In genomic region chr3:167228135-167228534, GRCh38 we compare ENCODE assay signal across 17 cellular contexts.
A peak's percentile ranks its signal among the peaks of the same experiment; 100 is the strongest.
DNase-seq lines count a peak whose midpoint lies in the region; ATAC-seq and TF ChIP-seq lines count a peak whose summit lies in the region.
"Had no signal": no experiment of that assay in that cellular context is flagged by ENCODE, and none has a peak within 500 bp of the region (broad histone marks: within the 10 kb centered on the region; RNA-seq: fewer than 3 reads in every experiment).

No MANE protein-coding gene starts in this region.

- WGBS in smooth muscle cell (ENCODE audit: low lambda C conversion rate) = 9% methylated on average over 3 of the region's 3 CpGs

- no peaks in the 10 kb centered on the region for H4K20me1 ChIP-seq in PC-3 (ENCODE audit: low read length)
- no peaks in the 10 kb centered on the region for H4K20me1 ChIP-seq in smooth muscle cell (ENCODE audit: low read depth)
- H4K20me1 ChIP-seq in Karpas-422 (ENCODE audit: insufficient read depth, low read depth, low read length) = no peaks in the 10 kb centered on the region

- no TSS peak for BruUV-seq in PC-3 (replicated peaks; lab: Mats Ljungman, UMichigan)

- H2AFZ ChIP-seq in PC-3 (ENCODE audit: low read length) (peak overlapping the region; percentile 23), smooth muscle cell (ENCODE audit: low read depth) (no peak overlapping the region), Karpas-422 (ENCODE audit: low read length) (no peak overlapping the region)

- POLR2A ChIA-PET in PC-3 (lab: Charles Lee; ENCODE audit: unreplicated experiment) = no interaction called here

- intact Hi-C loops in PC-3 (cut with micrococcal nuclease) = no loop called here

- H3K27ac ChIP-seq in PC-3 (ENCODE audit: low read length) (peak overlapping the region; percentile 26), smooth muscle cell (ENCODE audit: low read depth) (no peak overlapping the region), Karpas-422 (ENCODE audit: low read length) (no peak overlapping the region)
- H3K27ac ChIP-seq: brain microvascular endothelial cell, esophagus squamous epithelium, skin epidermis, tibial nerve had no signal

- H3K36me3 ChIP-seq in PC-3 (ENCODE audit: low read depth, low read length) (no peaks in the 10 kb centered on the region), smooth muscle cell (ENCODE audit: low read depth) (no peaks in the 10 kb centered on the region), Karpas-422 (ENCODE audit: insufficient read depth, low read length) (no peaks in the 10 kb centered on the region)
- H3K36me3 ChIP-seq: brain microvascular endothelial cell, esophagus squamous epithelium, tibial nerve had no signal

- H3K4me3 ChIP-seq in PC-3 (ENCODE audit: low read length) (no peak overlapping the region), choroid plexus epithelial cell (ENCODE audit: low read depth, low read length) (no peak overlapping the region), smooth muscle cell (no peak overlapping the region), Karpas-422 (ENCODE audit: low read length) (no peak overlapping the region)
- H3K4me3 ChIP-seq: esophagus squamous epithelium, skin epidermis, tibial nerve had no signal

- ATAC-seq in PC-3 = peak; percentile 97
- no peak for ATAC-seq in HG03045 (IDR thresholded peaks at IDR 0.05; ENCODE audit: unreplicated experiment)

- H3K4me2 ChIP-seq in PC-3 (ENCODE audit: low read length) = peak overlapping the region; percentile 30
- H3K4me2 ChIP-seq in smooth muscle cell = peak overlapping the region; percentile 49
- no peak overlapping the region for H3K4me2 ChIP-seq in Karpas-422 (ENCODE audit: low read depth, low read length, poor library complexity, severe bottlenecking)

- no peaks in the 10 kb centered on the region for H3K79me2 ChIP-seq in PC-3 (ENCODE audit: low read length)
- H3K79me2 ChIP-seq in smooth muscle cell (ENCODE audit: low read depth) = no peaks in the 10 kb centered on the region
- H3K79me2 ChIP-seq in Karpas-422 (ENCODE audit: low read length) = no peaks in the 10 kb centered on the region

- TF ChIP-seq CTCF in PC-3 (conservative IDR thresholded peaks at IDR 0.05; ENCODE audit: low read depth, low read length) = no peak
- no peak for TF ChIP-seq CTCF in choroid plexus epithelial cell (conservative IDR thresholded peaks at IDR 0.05; ENCODE audit: low read depth, low read length)
- no peak for TF ChIP-seq CTCF in smooth muscle cell (IDR thresholded peaks at IDR 0.05; ENCODE audit: borderline replicate concordance, insufficient read depth, poor library complexity, severe bottlenecking)

- no peaks in the 10 kb centered on the region for H3K9me2 ChIP-seq in PC-3 (replicated peaks; ENCODE audit: low read length)
- H3K9me2 ChIP-seq in Karpas-422 (replicated peaks; ENCODE audit: insufficient read depth, low read length) = no peaks in the 10 kb centered on the region; the same call in 1 of the 2 replicates

- H3F3A ChIP-seq in PC-3 (ENCODE audit: low read length, unreplicated experiment) (no peaks in the 10 kb centered on the region), smooth muscle cell (ENCODE audit: low read depth) (no peaks in the 10 kb centered on the region)

- H3K4me1 ChIP-seq in PC-3 (ENCODE audit: insufficient read depth, low read length) (peaks cover 13% of the 10 kb centered on the region), smooth muscle cell (ENCODE audit: low read depth) (no peaks in the 10 kb centered on the region), Karpas-422 (ENCODE audit: low read length) (no peaks in the 10 kb centered on the region)
- H3K4me1 ChIP-seq: esophagus squamous epithelium, tibial nerve had no signal

- CTCF ChIA-PET in PC-3 (lab: Charles Lee) = no interaction called here

- H3K9ac ChIP-seq in PC-3 (ENCODE audit: low read length) = no peak overlapping the region
- no peak overlapping the region for H3K9ac ChIP-seq in smooth muscle cell (ENCODE audit: low read depth)
- H3K9ac ChIP-seq in Karpas-422 (ENCODE audit: low read length) = no peak overlapping the region

- DNase-seq in HPDE6-E6E7 (ENCODE audit: extremely low spot score) (peak; percentile 4), PC-3 (peak; percentile 75), choroid plexus epithelial cell (ENCODE audit: low read depth) (peak; percentile 1), smooth muscle cell (lab: John Stamatoyannopoulos, UW; ENCODE audit: unreplicated experiment) (no peak), Karpas-422 (no peak)
- DNase-seq in stimulated activated CD4-positive, alpha-beta T cell treated with anti-CD3 and anti-CD28 coated beads, Interleukin-2, amount 100 ng/mL, for 24 hours = no peak
- DNase-seq: activated CD4-positive, alpha-beta T cell treated with anti-CD3 and anti-CD28 coated beads, Interleukin-2, amount 10 ng/mL, durations not matched to agents 7 days and 5 days; activated naive CD4-positive, alpha-beta T cell treated with anti-CD3 and anti-CD28 coated beads, Interleukin-2, amount 50 U/mL, for 16 hours; brain microvascular endothelial cell; esophagus squamous epithelium; hypothalamus; NCI-H1105; NCI-H774; nucleus accumbens had no signal

- no peaks in the 10 kb centered on the region for H3K27me3 ChIP-seq in PC-3 (ENCODE audit: low read length)
- H3K27me3 ChIP-seq in smooth muscle cell (ENCODE audit: low read depth) = no peaks in the 10 kb centered on the region
- H3K27me3 ChIP-seq in Karpas-422 (ENCODE audit: low read length) = no peaks in the 10 kb centered on the region
- H3K27me3 ChIP-seq: brain microvascular endothelial cell, esophagus squamous epithelium, tibial nerve had no signal

- H3K9me3 ChIP-seq in PC-3 (ENCODE audit: low read length) (no peaks in the 10 kb centered on the region), smooth muscle cell (replicated peaks; ENCODE audit: low read depth) (no peaks in the 10 kb centered on the region), Karpas-422 (ENCODE audit: low read length) (no peaks in the 10 kb centered on the region)
- H3K9me3 ChIP-seq: esophagus squamous epithelium, tibial nerve had no signal

Comparison
In these comparisons a context has a peak if more than half of its experiments do, and no peak if none do; other contexts are left out.
1. DNase-seq: peak in HPDE6-E6E7 (single experiment), PC-3 (single experiment) and choroid plexus epithelial cell (single experiment); none in smooth muscle cell (single experiment), Karpas-422 (single experiment) and stimulated activated CD4-positive, alpha-beta T cell treated with anti-CD3 and anti-CD28 coated beads, Interleukin-2, amount 100 ng/mL, for 24 hours (0 of 2).